20 cellular contexts compared by ENCODE assay signal in genomic region chr3:155024006-155024638, GRCh38. TPM values are rescaled to one million over a fixed set of nuclear protein-coding genes. Genes with fewer than 3 reads are reported as not detected.
A peak's percentile ranks its signal among the peaks of the same experiment; 100 is the strongest.
DNase-seq lines count a peak whose midpoint lies in the region; ATAC-seq and TF ChIP-seq lines count a peak whose summit lies in the region.
"Had no signal": no experiment of that assay in that cellular context is flagged by ENCODE, and none has a peak within 500 bp of the region (broad histone marks: within the 10 kb centered on the region; RNA-seq: fewer than 3 reads in every experiment).

No MANE protein-coding gene starts in this region.

- H3K27ac ChIP-seq in PC-3 (ENCODE audit: low read length) (no peak overlapping the region), mesendoderm (ENCODE audit: low read depth, low read length) (no peak overlapping the region)
- H3K27ac ChIP-seq: pancreas, stomach had no signal

- H2BK15ac ChIP-seq in mesendoderm (replicated peaks; ENCODE audit: low read depth): no peak overlapping the region

- DNase-seq in EH (ENCODE audit: low read depth): peak; percentile 89
- peak; percentile 8 for DNase-seq in PC-3
- DNase-seq in choroid plexus epithelial cell (ENCODE audit: low read depth): peak; percentile 64
- DNase-seq in mesendoderm: peak; percentile 26
- DNase-seq in effector CD8-positive, alpha-beta T cell (lab: John Stamatoyannopoulos, UW): no peak
- DNase-seq in WTC11 (ENCODE audit: low spot score): no peak
- DNase-seq in NCI-H187 treated with DMSO at 0.1 percent for 48 hours (lab: John Stamatoyannopoulos, UW): no peak
- DNase-seq: activated CD4-positive, alpha-beta T cell treated with anti-CD3 and anti-CD28 coated beads, Interleukin-2, amount 50 U/mL, for 1 hour; activated CD8-positive, alpha-beta memory T cell treated with anti-CD3 and anti-CD28 coated beads, Interleukin-2, amount 50 U/mL, for 48 hours; activated effector memory CD4-positive, alpha-beta T cell treated with anti-CD3 and anti-CD28 coated beads, Interleukin-2, amount 50 U/mL, for 16 hours; anterior cingulate cortex; DMS79 treated with DMSO at 0.1 percent for 48 hours; erythroblast; NCI-H1436 treated with DMSO at 0.1 percent for 48 hours; NCI-H2227 treated with DMSO at 0.1 percent for 48 hours; pancreas; stimulated activated CD4-positive, alpha-beta T cell treated with anti-CD3 and anti-CD28 coated beads, Interleukin-2, amount 100 ng/mL, for 24 hours; stomach had no signal

- no peaks in the 10 kb centered on the region for H3K27me3 Mint-ChIP-seq in WTC11 (ENCODE audit: low read depth)
- H3K27me3 Mint-ChIP-seq: dendritic cell treated with granulocyte-macrophage colony-stimulating factor and Interleukin-4, amounts not matched to agents 40 ng/mL and 50 ng/mL, for 4 days had no signal

- TF ChIP-seq POLR2A in GM18505 (IDR thresholded peaks at IDR 0.05; ENCODE audit: borderline replicate concordance, extremely low read depth, insufficient read depth, insufficient read length): no peak

- no peak overlapping the region for H3K4me2 ChIP-seq in PC-3 (ENCODE audit: low read length)
- no peak overlapping the region for H3K4me2 ChIP-seq in mesendoderm (ENCODE audit: low read length)

- H3K9me3 Mint-ChIP-seq in WTC11: peaks cover 14% of the 10 kb centered on the region
- H3K9me3 Mint-ChIP-seq: dendritic cell treated with granulocyte-macrophage colony-stimulating factor and Interleukin-4, amounts not matched to agents 40 ng/mL and 50 ng/mL, for 4 days had no signal

- H3K4me1 Mint-ChIP-seq in WTC11: peaks cover 19% of the 10 kb centered on the region

- H3K36me3 ChIP-seq in PC-3 (ENCODE audit: low read depth, low read length) (no peaks in the 10 kb centered on the region), mesendoderm (ENCODE audit: control insufficient read depth, insufficient read depth, low read length) (no peaks in the 10 kb centered on the region)
- H3K36me3 ChIP-seq: pancreas, stomach had no signal

- H3K4me3 Mint-ChIP-seq in WTC11: no peak overlapping the region
- H3K4me3 Mint-ChIP-seq: dendritic cell treated with granulocyte-macrophage colony-stimulating factor and Interleukin-4, amounts not matched to agents 40 ng/mL and 50 ng/mL, for 4 days had no signal

- ATAC-seq in PC-3: no peak
- ATAC-seq in WTC11: no peak
- ATAC-seq in GM18505 (IDR thresholded peaks at IDR 0.05; ENCODE audit: unreplicated experiment): no peak
- ATAC-seq: pancreas had no signal

- no peaks in the 10 kb centered on the region for H4K20me1 ChIP-seq in PC-3 (ENCODE audit: low read length)

- H3K27ac Mint-ChIP-seq in WTC11: no peak overlapping the region
- H3K27ac Mint-ChIP-seq: dendritic cell treated with granulocyte-macrophage colony-stimulating factor and Interleukin-4, amounts not matched to agents 40 ng/mL and 50 ng/mL, for 4 days had no signal

- peak overlapping the region; percentile 45 for H2BK120ac ChIP-seq in mesendoderm (ENCODE audit: low read depth, low read length)

- H3F3A ChIP-seq in PC-3 (ENCODE audit: low read length, unreplicated experiment): no peaks in the 10 kb centered on the region

- no peak overlapping the region for H2AFZ ChIP-seq in PC-3 (ENCODE audit: low read length)

- H4K8ac ChIP-seq in mesendoderm (ENCODE audit: low read depth, low read length): no peak overlapping the region

- no peaks in the 10 kb centered on the region for H3K9me2 ChIP-seq in PC-3 (replicated peaks; ENCODE audit: low read length)

- H2AK5ac ChIP-seq in mesendoderm (ENCODE audit: low read length): no peak overlapping the region

- H3K4me1 ChIP-seq in PC-3 (ENCODE audit: insufficient read depth, low read length) (no peaks in the 10 kb centered on the region), mesendoderm (ENCODE audit: control insufficient read depth, low read depth, low read length) (no peaks in the 10 kb centered on the region)
- H3K4me1 ChIP-seq: pancreas had no signal

- no peak overlapping the region for H4K5ac ChIP-seq in mesendoderm (ENCODE audit: low read length)

- no peak overlapping the region for H3K56ac ChIP-seq in mesendoderm (ENCODE audit: low read length)

- no peak overlapping the region for H2BK5ac ChIP-seq in mesendoderm (ENCODE audit: low read length)

- H3K4me3 ChIP-seq in PC-3 (ENCODE audit: low read length) (no peak overlapping the region), choroid plexus epithelial cell (ENCODE audit: low read depth, low read length) (no peak overlapping the region), mesendoderm (ENCODE audit: low read length) (no peak overlapping the region)
- H3K4me3 ChIP-seq: pancreas, stomach had no signal

- no peaks in the 10 kb centered on the region for H3K79me1 ChIP-seq in mesendoderm (ENCODE audit: low read length)

- H3K9ac ChIP-seq in PC-3 (ENCODE audit: low read length): no peak overlapping the region
- H3K9ac ChIP-seq in mesendoderm (ENCODE audit: low read length): no peak overlapping the region

- BruUV-seq in PC-3 (replicated peaks; lab: Mats Ljungman, UMichigan): no TSS peak

- CTCF ChIA-PET in PC-3 (lab: Charles Lee): no interaction called here
- CTCF ChIA-PET in WTC11 (lab: Charles Lee): no interaction called here

- POLR2A ChIA-PET in PC-3 (lab: Charles Lee; ENCODE audit: unreplicated experiment): no interaction called here
- POLR2A ChIA-PET in WTC11 (lab: Charles Lee): no interaction called here

- intact Hi-C loops in PC-3 (cut with micrococcal nuclease): no loop called here

- no peaks in the 10 kb centered on the region for H3K9me3 ChIP-seq in PC-3 (ENCODE audit: low read length)
- H3K9me3 ChIP-seq: pancreas had no signal

- no CpG with 5 or more reads among the region's 2 CpGs for WGBS in mesendoderm (ENCODE audit: extremely low coverage, insufficient coverage, low lambda C conversion rate)

- no peak for TF ChIP-seq CTCF in PC-3 (conservative IDR thresholded peaks at IDR 0.05; ENCODE audit: low read depth, low read length)
- TF ChIP-seq CTCF in choroid plexus epithelial cell (conservative IDR thresholded peaks at IDR 0.05; ENCODE audit: low read depth, low read length): no peak
- TF ChIP-seq CTCF in WTC11 (IDR thresholded peaks at IDR 0.05): no peak

- peaks cover 12% of the 10 kb centered on the region for H3K36me3 Mint-ChIP-seq in WTC11

- H3K4ac ChIP-seq in mesendoderm (ENCODE audit: low read depth, low read length): no peak overlapping the region

- H3K23ac ChIP-seq in mesendoderm (ENCODE audit: low read length): no peak overlapping the region

- H3K27me3 ChIP-seq in PC-3 (ENCODE audit: low read length) (peaks cover 4% of the 10 kb centered on the region; the same call in 1 of the 2 replicates), mesendoderm (ENCODE audit: insufficient read depth, low read length, poor library complexity) (no peaks in the 10 kb centered on the region)
- H3K27me3 ChIP-seq: pancreas, stomach had no signal

- H3K79me2 ChIP-seq in PC-3 (ENCODE audit: low read length) (no peaks in the 10 kb centered on the region), mesendoderm (ENCODE audit: control insufficient read depth, insufficient read depth, low read length) (no peaks in the 10 kb centered on the region)

- no peak overlapping the region for H3K18ac ChIP-seq in mesendoderm (ENCODE audit: low read length)

TF ChIP-seq in WTC11, 78 proteins besides CTCF, POLR2A, EP300 and RAD21 (continues in another document):
- TF ChIP-seq SMAD3 (CRISPR knock-in tag; IDR thresholded peaks at IDR 0.05; ENCODE audit: borderline replicate concordance) (no peak), FOXJ3 (CRISPR knock-in tag; IDR thresholded peaks at IDR 0.05; ENCODE audit: borderline replicate concordance) (no peak), ZNF219 (CRISPR knock-in tag; IDR thresholded peaks at IDR 0.05; ENCODE audit: borderline replicate concordance) (no peak)
- TF ChIP-seq, protein P1, sequence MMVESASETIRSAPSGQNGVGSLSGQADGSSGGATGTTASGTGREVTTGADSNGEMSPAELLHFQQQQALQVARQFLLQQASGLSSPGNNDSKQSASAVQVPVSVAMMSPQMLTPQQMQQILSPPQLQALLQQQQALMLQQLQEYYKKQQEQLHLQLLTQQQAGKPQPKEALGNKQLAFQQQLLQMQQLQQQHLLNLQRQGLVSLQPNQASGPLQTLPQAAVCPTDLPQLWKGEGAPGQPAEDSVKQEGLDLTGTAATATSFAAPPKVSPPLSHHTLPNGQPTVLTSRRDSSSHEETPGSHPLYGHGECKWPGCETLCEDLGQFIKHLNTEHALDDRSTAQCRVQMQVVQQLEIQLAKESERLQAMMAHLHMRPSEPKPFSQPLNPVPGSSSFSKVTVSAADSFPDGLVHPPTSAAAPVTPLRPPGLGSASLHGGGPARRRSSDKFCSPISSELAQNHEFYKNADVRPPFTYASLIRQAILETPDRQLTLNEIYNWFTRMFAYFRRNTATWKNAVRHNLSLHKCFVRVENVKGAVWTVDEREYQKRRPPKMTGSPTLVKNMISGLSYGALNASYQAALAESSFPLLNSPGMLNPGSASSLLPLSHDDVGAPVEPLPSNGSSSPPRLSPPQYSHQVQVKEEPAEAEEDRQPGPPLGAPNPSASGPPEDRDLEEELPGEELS (CRISPR knock-in tag; IDR thresholded peaks at IDR 0.05): no peak
- TF ChIP-seq, protein P2, sequence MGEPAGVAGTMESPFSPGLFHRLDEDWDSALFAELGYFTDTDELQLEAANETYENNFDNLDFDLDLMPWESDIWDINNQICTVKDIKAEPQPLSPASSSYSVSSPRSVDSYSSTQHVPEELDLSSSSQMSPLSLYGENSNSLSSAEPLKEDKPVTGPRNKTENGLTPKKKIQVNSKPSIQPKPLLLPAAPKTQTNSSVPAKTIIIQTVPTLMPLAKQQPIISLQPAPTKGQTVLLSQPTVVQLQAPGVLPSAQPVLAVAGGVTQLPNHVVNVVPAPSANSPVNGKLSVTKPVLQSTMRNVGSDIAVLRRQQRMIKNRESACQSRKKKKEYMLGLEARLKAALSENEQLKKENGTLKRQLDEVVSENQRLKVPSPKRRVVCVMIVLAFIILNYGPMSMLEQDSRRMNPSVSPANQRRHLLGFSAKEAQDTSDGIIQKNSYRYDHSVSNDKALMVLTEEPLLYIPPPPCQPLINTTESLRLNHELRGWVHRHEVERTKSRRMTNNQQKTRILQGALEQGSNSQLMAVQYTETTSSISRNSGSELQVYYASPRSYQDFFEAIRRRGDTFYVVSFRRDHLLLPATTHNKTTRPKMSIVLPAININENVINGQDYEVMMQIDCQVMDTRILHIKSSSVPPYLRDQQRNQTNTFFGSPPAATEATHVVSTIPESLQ (CRISPR knock-in tag; IDR thresholded peaks at IDR 0.05): no peak

RNA-seq across cellular contexts. Expression of gene MME, which starts 56.0 kb away (rescaled TPM):
- total RNA-seq in PC-3 (2014; rRNA removed): 1.2 and 3.1 TPM in 2 replicates
- polyA plus RNA-seq in mesendoderm (2013, experiment 1 of 2): 16.9 TPM
- polyA plus RNA-seq in mesendoderm (2013, experiment 2 of 2): 15.7 TPM
- 23.7 to 24.4 TPM (median 23.9 TPM) in 3 replicates for total RNA-seq in WTC11 (2021)

Comparison
In these comparisons a context has a peak if more than half of its experiments do, and no peak if none do; other contexts are left out.
1. DNase-seq: peak in EH (single experiment), PC-3 (single experiment), choroid plexus epithelial cell (single experiment) and mesendoderm (single experiment); none in effector CD8-positive, alpha-beta T cell (single experiment), WTC11 (single experiment) and NCI-H187 treated with DMSO at 0.1 percent for 48 hours (single experiment).